In the genomic region with DNA sequence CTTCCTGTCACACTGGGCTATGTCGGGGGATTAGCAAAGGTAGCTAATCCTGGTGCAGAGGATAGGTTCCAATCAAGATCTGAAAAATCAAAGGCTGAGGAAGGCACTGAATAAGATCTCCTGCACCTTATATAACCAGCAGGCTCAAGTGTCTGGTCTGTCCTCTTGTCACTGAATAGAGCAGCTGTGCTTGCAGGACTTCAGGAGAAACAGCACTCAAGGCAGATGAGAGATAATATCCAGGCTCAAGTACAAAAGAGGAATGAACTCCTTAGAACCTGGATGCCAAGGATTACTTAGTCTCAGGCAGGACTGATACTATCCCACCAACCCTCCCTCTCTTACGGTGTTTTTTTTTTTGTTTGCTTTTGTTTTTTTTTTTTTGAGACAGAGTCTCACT, we compare ENCODE assay signal across 20 cellular contexts.
A peak's percentile ranks its signal among the peaks of the same experiment; 100 is the strongest.
DNase-seq lines count a peak whose midpoint lies in the region; ATAC-seq and TF ChIP-seq lines count a peak whose summit lies in the region.
"Had no signal": no experiment of that assay in that cellular context is flagged by ENCODE, and none has a peak within 500 bp of the region (broad histone marks: within the 10 kb centered on the region; RNA-seq: fewer than 3 reads in every experiment).

No MANE protein-coding gene starts in this region.

- ATAC-seq in heart left ventricle: no peak
- ATAC-seq in T-cell (replicated peaks in 1 of 4): no peak

- H3K4me1 ChIP-seq in cardiac muscle cell (ENCODE audit: low read depth): peaks cover 19% of the 10 kb centered on the region
- H3K4me1 ChIP-seq in heart left ventricle: peaks cover 0 to 23% (median 5%) of the 10 kb centered on the region in 12 donors
- H3K4me1 ChIP-seq: SJCRH30 had no signal

- H3K4me1 Mint-ChIP-seq in T-cell: peaks cover 34 to 40% (median 39%) of the 10 kb centered on the region in 3 donors
- H3K4me1 Mint-ChIP-seq: B cell had no signal

- H3K36me3 Mint-ChIP-seq in T-cell: peaks cover 9% of the 10 kb centered on the region

- TF ChIP-seq CTCF in cardiac muscle cell (IDR thresholded peaks at IDR 0.05; ENCODE audit: low read depth, low read length) (no peak), heart left ventricle (IDR thresholded peaks at IDR 0.05) (no peak), WERI-Rb-1 (IDR thresholded peaks at IDR 0.05; ENCODE audit: low read depth, low read length) (no peak)

- peak overlapping the region; percentile 28 for H3K27ac ChIP-seq in cardiac muscle cell
- H3K27ac ChIP-seq in heart left ventricle: no peak overlapping the region
- peak overlapping the region; percentile 75 for H3K27ac ChIP-seq in WERI-Rb-1
- H3K27ac ChIP-seq: SJCRH30 had no signal

- no peaks in the 10 kb centered on the region for H3K27me3 ChIP-seq in cardiac muscle cell
- no peaks in the 10 kb centered on the region for H3K27me3 ChIP-seq in heart left ventricle
- no peaks in the 10 kb centered on the region for H3K27me3 ChIP-seq in WERI-Rb-1 (ENCODE audit: insufficient read depth, low read depth, severe bottlenecking)
- H3K27me3 ChIP-seq: MG63, SJCRH30 had no signal

- peaks cover 0 to 6% of the 10 kb centered on the region in 2 donors for H3K27me3 Mint-ChIP-seq in T-cell
- H3K27me3 Mint-ChIP-seq: B cell had no signal

- DNase-seq in cardiac muscle cell (ENCODE audit: low read depth in 1 of 2, low spot score in 1 of 2) (peak in 1 of 2 donors; percentile 17), heart left ventricle (no peak), WERI-Rb-1 (peak; percentile 55), myocyte (ENCODE audit: low read depth) (peak; percentile 15), GM03348 (ENCODE audit: low spot score) (no peak), T-cell (no peak)
- no peak for DNase-seq in activated T-cell treated with anti-CD3 and anti-CD28 coated beads, Interleukin-2, amount 50 U/mL, for 1 hour
- DNase-seq: DMS53, EL, GF-D8, Kasumi-1, MG63, NCI-H1694 treated with DMSO at 0.1 percent for 48 hours, NCI-H2107, NCI-H2227 treated with DMSO at 0.1 percent for 48 hours, NCI-H510A, NCI-H774, SJCRH30 had no signal

- H3K36me3 ChIP-seq in cardiac muscle cell (no peaks in the 10 kb centered on the region), heart left ventricle (no peaks in the 10 kb centered on the region), WERI-Rb-1 (peaks cover 12% of the 10 kb centered on the region; the same call in 1 of the 2 replicates)
- H3K36me3 ChIP-seq: MG63, SJCRH30 had no signal

- WGBS in heart left ventricle, 4 donors: 85 to 95% (median 91%) methylated on average over 2 of the region's 2 CpGs

- no peak overlapping the region for H3K27ac Mint-ChIP-seq in T-cell
- H3K27ac Mint-ChIP-seq: B cell, CD14-positive monocyte had no signal

- CTCF ChIA-PET in T-cell (lab: Charles Lee): no interaction called here

- H3K9me3 Mint-ChIP-seq in T-cell: no peaks in the 10 kb centered on the region

- H3K4me3 Mint-ChIP-seq in T-cell: no peak overlapping the region
- H3K4me3 Mint-ChIP-seq: B cell, CD14-positive monocyte had no signal

- H3K9me3 ChIP-seq in cardiac muscle cell (ENCODE audit: low read depth): no peaks in the 10 kb centered on the region
- H3K9me3 ChIP-seq in heart left ventricle: no peaks in the 10 kb centered on the region
- peaks cover 5% of the 10 kb centered on the region for H3K9me3 ChIP-seq in WERI-Rb-1 (ENCODE audit: severe bottlenecking)
- H3K9me3 ChIP-seq: MG63, SJCRH30 had no signal

- intact Hi-C loops in heart left ventricle (cut with DNase I): no loop called here

- POLR2A ChIA-PET in T-cell (lab: Charles Lee): no interaction called here

- H3K4me3 ChIP-seq in cardiac muscle cell (no peak overlapping the region), heart left ventricle (no peak overlapping the region), WERI-Rb-1 (ENCODE audit: low read depth, low read length) (no peak overlapping the region)
- H3K4me3 ChIP-seq: MG63, SJCRH30 had no signal

- no peak for TF ChIP-seq POLR2A in heart left ventricle (IDR thresholded peaks at IDR 0.05)

Comparison
In these comparisons a context has a peak if more than half of its experiments do, and no peak if none do; other contexts are left out.
1. H3K27ac ChIP-seq: peak in cardiac muscle cell (single experiment) and WERI-Rb-1 (single experiment); none in heart left ventricle (0 of 12).
2. DNase-seq: peak in WERI-Rb-1 (single experiment) and myocyte (single experiment); none in heart left ventricle (0 of 5), GM03348 (single experiment), activated T-cell treated with anti-CD3 and anti-CD28 coated beads, Interleukin-2, amount 50 U/mL, for 1 hour (single experiment) and T-cell (0 of 34).